In the genomic region with DNA sequence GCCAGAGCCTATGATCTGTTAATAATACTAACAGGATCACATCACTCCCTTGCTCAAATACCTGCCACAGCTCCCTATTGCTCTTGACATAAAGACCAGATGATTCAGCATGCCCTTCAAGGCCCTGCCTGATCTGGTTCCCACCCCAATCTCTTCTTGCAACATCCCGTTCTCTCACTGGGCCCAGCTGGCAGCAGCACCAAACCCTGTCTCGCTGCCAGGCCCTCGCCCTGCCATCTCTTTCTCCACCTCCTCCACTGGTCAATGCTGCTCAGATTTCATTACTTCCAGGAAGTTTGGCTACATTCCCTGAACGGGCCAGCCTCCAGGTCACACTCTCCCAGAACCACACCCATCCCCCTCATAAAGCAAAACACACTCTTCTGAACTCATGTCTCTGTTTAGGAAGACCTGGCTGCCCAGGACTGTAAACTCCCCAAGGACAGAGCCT, we compare ENCODE assay signal across 9 cellular contexts. TPM values are rescaled to one million over a fixed set of nuclear protein-coding genes. Genes with fewer than 3 reads are reported as not detected.
A peak's percentile ranks its signal among the peaks of the same experiment; 100 is the strongest.
DNase-seq lines count a peak whose midpoint lies in the region; ATAC-seq and TF ChIP-seq lines count a peak whose summit lies in the region.
"Had no signal": no experiment of that assay in that cellular context is flagged by ENCODE, and none has a peak within 500 bp of the region (broad histone marks: within the 10 kb centered on the region; RNA-seq: fewer than 3 reads in every experiment).

No MANE protein-coding gene starts in this region.

- no peaks in the 10 kb centered on the region for H3K9me3 Mint-ChIP-seq in activated naive CD4-positive, alpha-beta T cell treated with anti-CD3 and anti-CD28 coated beads, Interleukin-2, amount 10 ng/mL, durations not matched to agents 7 days and 5 days
- H3K9me3 Mint-ChIP-seq: activated naive CD8-positive, alpha-beta T cell treated with anti-CD3 and anti-CD28 coated beads, Interleukin-2, amount 10 ng/mL, durations not matched to agents 7 days and 5 days had no signal

- TF ChIP-seq CTCF in body of pancreas (IDR thresholded peaks at IDR 0.05) (peak in 2 of 7 experiments; percentile 3 to 8), upper lobe of right lung (IDR thresholded peaks at IDR 0.05) (no peak)

- H3K36me3 ChIP-seq in body of pancreas (replicated peaks in 1 of 2; ENCODE audit: insufficient read depth in 1 of 2, low read depth in 2 of 2) = no peaks in the 10 kb centered on the region
- H3K36me3 ChIP-seq in upper lobe of right lung = no peaks in the 10 kb centered on the region

- H3K27ac ChIP-seq in body of pancreas (peak overlapping the region; percentile 85 to 100 (median 95)), upper lobe of right lung (peak overlapping the region; percentile 77)

- H3K9me3 ChIP-seq in body of pancreas = no peaks in the 10 kb centered on the region
- no peaks in the 10 kb centered on the region for H3K9me3 ChIP-seq in upper lobe of right lung

- CTCF ChIA-PET in activated naive CD4-positive, alpha-beta T cell treated with anti-CD3 and anti-CD28 coated beads, Interleukin-2, amount 10 ng/mL, durations not matched to agents 7 days and 5 days (lab: Charles Lee) = interaction anchor here (0.6 kb wide), 1 partner anchor 329 kb away, joined by 3 read pairs; no protein-coding TSS in a partner anchor

- peaks cover 11% of the 10 kb centered on the region for H3K4me1 Mint-ChIP-seq in activated naive CD4-positive, alpha-beta T cell treated with anti-CD3 and anti-CD28 coated beads, Interleukin-2, amount 10 ng/mL, durations not matched to agents 7 days and 5 days

- intact Hi-C loops in body of pancreas (cut with DNase I) = no loop called here
- intact Hi-C loops in left colon (cut with DNase I, micrococcal nuclease) = no loop called here
- intact Hi-C loops in upper lobe of right lung (cut with DNase I) = no loop called here

- H3K4me3 ChIP-seq in body of pancreas (no peak overlapping the region), upper lobe of right lung (no peak overlapping the region)
- H3K4me3 ChIP-seq: skin epidermis had no signal

- peak; percentile 83 for ATAC-seq in body of pancreas
- ATAC-seq in left colon = peak; percentile 87
- peak; percentile 90 for ATAC-seq in upper lobe of right lung
- ATAC-seq in GM18870 (IDR thresholded peaks at IDR 0.05; ENCODE audit: unreplicated experiment) = no peak

- no peak for TF ChIP-seq POLR2A in body of pancreas (IDR thresholded peaks at IDR 0.05)

- WGBS in body of pancreas, 2 donors = 2 to 4% methylated on average over 4 of the region's 4 CpGs

- H3K4me1 ChIP-seq in body of pancreas (peaks cover 58% of the 10 kb centered on the region), upper lobe of right lung (peaks cover 15% of the 10 kb centered on the region)

- H3K27me3 ChIP-seq in body of pancreas (no peaks in the 10 kb centered on the region), upper lobe of right lung (no peaks in the 10 kb centered on the region)

- no peaks in the 10 kb centered on the region for H3K36me3 Mint-ChIP-seq in activated naive CD4-positive, alpha-beta T cell treated with anti-CD3 and anti-CD28 coated beads, Interleukin-2, amount 10 ng/mL, durations not matched to agents 7 days and 5 days
- H3K36me3 Mint-ChIP-seq: activated naive CD8-positive, alpha-beta T cell treated with anti-CD3 and anti-CD28 coated beads, Interleukin-2, amount 10 ng/mL, durations not matched to agents 7 days and 5 days had no signal

- DNase-seq in HUDEP-2 (lab: John Stamatoyannopoulos, UW; ENCODE audit: unreplicated experiment in 76 of 76) (peak in 49 of 76 experiments; percentile 14 to 70 (median 42)), body of pancreas (peak; percentile 96 to 99 (median 98)), left colon (peak; percentile 85 to 94), upper lobe of right lung (peak; percentile 93), GDM1 (lab: John Stamatoyannopoulos, UW) (no peak)
- no peak for DNase-seq in activated naive CD4-positive, alpha-beta T cell treated with anti-CD3 and anti-CD28 coated beads, Interleukin-2, amount 10 ng/mL, durations not matched to agents 7 days and 5 days
- DNase-seq: activated naive CD8-positive, alpha-beta T cell treated with anti-CD3 and anti-CD28 coated beads, Interleukin-2, amount 10 ng/mL, durations not matched to agents 7 days and 5 days had no signal

- H3K4me3 Mint-ChIP-seq in activated naive CD4-positive, alpha-beta T cell treated with anti-CD3 and anti-CD28 coated beads, Interleukin-2, amount 10 ng/mL, durations not matched to agents 7 days and 5 days = no peak overlapping the region
- H3K4me3 Mint-ChIP-seq: activated naive CD8-positive, alpha-beta T cell treated with anti-CD3 and anti-CD28 coated beads, Interleukin-2, amount 10 ng/mL, durations not matched to agents 7 days and 5 days had no signal

- no peak overlapping the region for H3K27ac Mint-ChIP-seq in activated naive CD4-positive, alpha-beta T cell treated with anti-CD3 and anti-CD28 coated beads, Interleukin-2, amount 10 ng/mL, durations not matched to agents 7 days and 5 days
- H3K27ac Mint-ChIP-seq: activated naive CD8-positive, alpha-beta T cell treated with anti-CD3 and anti-CD28 coated beads, Interleukin-2, amount 10 ng/mL, durations not matched to agents 7 days and 5 days had no signal

- peaks cover 8% of the 10 kb centered on the region for H3K27me3 Mint-ChIP-seq in activated naive CD4-positive, alpha-beta T cell treated with anti-CD3 and anti-CD28 coated beads, Interleukin-2, amount 10 ng/mL, durations not matched to agents 7 days and 5 days
- H3K27me3 Mint-ChIP-seq: activated naive CD8-positive, alpha-beta T cell treated with anti-CD3 and anti-CD28 coated beads, Interleukin-2, amount 10 ng/mL, durations not matched to agents 7 days and 5 days had no signal

RNA-seq across cellular contexts. Expression of gene BCAT2, which starts 8.6 kb away (rescaled TPM):
- total RNA-seq in body of pancreas (10 to 100 TPM; 34.5 to 56.0 TPM), left colon (10 to 100 TPM; 57.5 to 78.0 TPM), upper lobe of right lung (59.0 TPM)

RNA-seq across cellular contexts. Expression of gene HSD17B14, which starts 16.9 kb away (rescaled TPM):
- total RNA-seq in body of pancreas = 1 to 10 TPM; 2.1 to 3.3 TPM
- total RNA-seq in left colon = 1 to 10 TPM; 3.3 to 4.6 TPM
- total RNA-seq in upper lobe of right lung = 23.5 TPM

RNA-seq across cellular contexts. Expression of gene PLEKHA4, which starts 49.0 kb away (rescaled TPM):
- 10 to 100 TPM in 1 of 2 donors, 1 to 10 TPM in 1; 6.5 to 21.1 TPM for total RNA-seq in body of pancreas
- 1 to 10 TPM; 4.3 to 8.6 TPM for total RNA-seq in left colon
- total RNA-seq in upper lobe of right lung = 16.0 TPM

RNA-seq across cellular contexts. Expression of gene PPP1R15A, which starts 52.8 kb away (rescaled TPM):
- total RNA-seq in body of pancreas = 10 to 100 TPM; 17.9 to 49.4 TPM
- total RNA-seq in left colon = 10 to 100 TPM; 39.4 to 40.4 TPM
- total RNA-seq in upper lobe of right lung = 80.9 TPM

Comparison
In these comparisons a context has a peak if more than half of its experiments do, and no peak if none do; other contexts are left out.
1. DNase-seq: peak in HUDEP-2 (49 of 76), body of pancreas (4 of 4), left colon (2 of 2) and upper lobe of right lung (single experiment); none in GDM1 (single experiment) and activated naive CD4-positive, alpha-beta T cell treated with anti-CD3 and anti-CD28 coated beads, Interleukin-2, amount 10 ng/mL, durations not matched to agents 7 days and 5 days (single experiment).